In genomic region chr5:178078197-178078995, GRCh38 we compare ENCODE assay signal across 13 cellular contexts.
DNase-seq lines count a peak whose midpoint lies in the region; ATAC-seq, FAIRE-seq and TF ChIP-seq lines count a peak whose summit lies in the region.
"Had no signal": no experiment of that assay in that cellular context is flagged by ENCODE, and none has a peak within 500 bp of the region (broad histone marks: within the 10 kb centered on the region; RNA-seq: fewer than 3 reads in every experiment).

No MANE protein-coding gene starts in this region.

- DNase-seq in HTR-8/SVneo (ENCODE audit: insufficient read length, low spot score) (peak; percentile 83), astrocyte of the spinal cord (ENCODE audit: low read depth, low spot score) (peak; percentile 21), kidney tubule cell (ENCODE audit: low spot score) (peak; percentile 18), T-helper 1 cell (no peak), NCI-H1694 treated with DMSO at 0.1 percent for 48 hours (lab: John Stamatoyannopoulos, UW) (no peak), head of caudate nucleus (no peak)
- DNase-seq: activated T-cell treated with anti-CD3 and anti-CD28 coated beads for 4 hours; CD4-positive, alpha-beta T cell; OCI-M1 had no signal

- no peaks in the 10 kb centered on the region for H3K36me3 ChIP-seq in BLaER1 treated with 17β-estradiol and CSF1 and Interleukin-3, amounts not matched to agents 10 nM and 100 nM

- no peaks in the 10 kb centered on the region for H4K20me1 ChIP-seq in BLaER1 treated with 17β-estradiol and CSF1 and Interleukin-3, amounts not matched to agents 10 nM and 100 nM

- peak overlapping the region in 10 of 11 experiments; percentile 9 to 56 (median 43); a peak in 17 of 22 replicates for H3K4me2 ChIP-seq in BLaER1 treated with 17β-estradiol and CSF1 and Interleukin-3, amounts not matched to agents 10 nM and 100 nM

- in situ Hi-C loops in astrocyte of the spinal cord (cut with HindIII; ENCODE audit: low sequenced_read_pairs): no loop called here

- peaks cover 0 to 7% (median 0%) of the 10 kb centered on the region in 11 experiments; a peak in 2 of 22 replicates for H3K27me3 ChIP-seq in BLaER1 treated with 17β-estradiol and CSF1 and Interleukin-3, amounts not matched to agents 10 nM and 100 nM

- ATAC-seq in HG03432 (IDR thresholded peaks at IDR 0.05; ENCODE audit: unreplicated experiment): no peak

- H3K4me3 ChIP-seq in BLaER1 treated with 17β-estradiol and CSF1 and Interleukin-3, amounts not matched to agents 10 nM and 100 nM: no peak overlapping the region
- no peak overlapping the region for H3K4me3 ChIP-seq in astrocyte of the spinal cord (ENCODE audit: low read depth, low read length)
- H3K4me3 ChIP-seq: skin epidermis had no signal

- no peaks in the 10 kb centered on the region for H3K9me3 ChIP-seq in BLaER1 treated with 17β-estradiol and CSF1 and Interleukin-3, amounts not matched to agents 10 nM and 100 nM (replicated peaks in 1 of 11)

- FAIRE-seq in HTR-8/SVneo (lab: Jason Lieb, UNC): no peak

- peaks cover 9 to 49% (median 32%) of the 10 kb centered on the region in 10 experiments; a peak in 18 of 20 replicates for H3K4me1 ChIP-seq in BLaER1 treated with 17β-estradiol and CSF1 and Interleukin-3, amounts not matched to agents 10 nM and 100 nM

- H3K27ac ChIP-seq in BLaER1 treated with 17β-estradiol and CSF1 and Interleukin-3, amounts not matched to agents 10 nM and 100 nM: no peak overlapping the region
- H3K27ac ChIP-seq: skin epidermis, VCaP had no signal

- TF ChIP-seq CTCF in astrocyte of the spinal cord (IDR thresholded peaks at IDR 0.05; ENCODE audit: low read depth, low read length): no peak

- intact Hi-C loops in head of caudate nucleus (cut with DNase I): loop anchor here (5.0 kb wide), 1 partner anchor 84 kb away; no protein-coding TSS in a partner anchor

- peak overlapping the region in 1 of 11 experiments; percentile 0; a peak in 1 of 22 replicates for H3K9ac ChIP-seq in BLaER1 treated with 17β-estradiol and CSF1 and Interleukin-3, amounts not matched to agents 10 nM and 100 nM

Comparison
In these comparisons a context has a peak if more than half of its experiments do, and no peak if none do; other contexts are left out.
1. DNase-seq: peak in HTR-8/SVneo (single experiment), astrocyte of the spinal cord (single experiment) and kidney tubule cell (single experiment); none in T-helper 1 cell (0 of 5), NCI-H1694 treated with DMSO at 0.1 percent for 48 hours (single experiment) and head of caudate nucleus (0 of 42).